In genomic region chr12:75893758-75894157, GRCh38 we compare ENCODE assay signal across 29 cellular contexts.
"Had no signal": no experiment of that assay in that cellular context is flagged by ENCODE, and none has a peak within 500 bp of the region (broad histone marks: within the 10 kb centered on the region; RNA-seq: fewer than 3 reads in every experiment).

No MANE protein-coding gene starts in this region.

- FAIRE-seq: islet of Langerhans, kidney, urothelium cell line had no signal

- ATAC-seq: left colon; left lung; lower lobe of right lung; natural killer cell; right lobe of liver; stimulated activated naive B cell treated with anti-CD40 and anti-IgM and Interleukin-4, amounts not matched to agents 10 μg/mL and 1 μg/mL and 100 μg/mL, for 72 hours; stimulated activated naive CD8-positive, alpha-beta T cell treated with anti-CD3 and anti-CD28 coated beads, Interleukin-15, Interleukin-2, amounts not matched to agents 100 U/mL and 50 U/mL, for 24 hours; upper lobe of right lung had no signal

- H3K9me3 ChIP-seq: left lung, lower lobe of right lung, neutrophil, ovary, right atrium auricular region, right lobe of liver, stomach, testis, thyroid gland, transverse colon, upper lobe of right lung had no signal

- H3K9ac ChIP-seq: neural progenitor cell had no signal

- H3K4me1 ChIP-seq: left lung, right atrium auricular region, right lobe of liver, testis, transverse colon, upper lobe of right lung had no signal

- H2AFZ ChIP-seq: neural progenitor cell had no signal

- H3K36me3 ChIP-seq: left lung, lower lobe of right lung, neural progenitor cell, neutrophil, ovary, right atrium auricular region, right lobe of liver, stomach, thyroid gland, transverse colon, upper lobe of right lung had no signal

- DNase-seq: hypothalamus; immature natural killer cell; kidney; left colon; left lung; lower lobe of right lung; mammary epithelial cell; naive B cell; natural killer cell; nephron progenitor cell; occipital lobe; ovary; right lobe of liver; stimulated activated CD4-positive, alpha-beta T cell treated with anti-CD3 and anti-CD28 coated beads, Interleukin-12 subunit alpha, Interleukin-12 subunit beta, amount 100 ng/mL, for 4 hours; stimulated activated CD4-positive, alpha-beta T cell treated with anti-CD3 and anti-CD28 coated beads, Interleukin-15, amount 100 ng/mL, for 24 hours; stimulated activated CD4-positive, alpha-beta T cell treated with anti-CD3 and anti-CD28 coated beads, Interleukin-2, amount 100 ng/mL, for 24 hours; stimulated activated CD4-positive, alpha-beta T cell treated with anti-CD3 and anti-CD28 coated beads, Interleukin-4, amount 100 ng/mL, for 1 hour; stimulated activated naive B cell treated with anti-CD40 and anti-IgM and Interleukin-4, amounts not matched to agents 10 μg/mL and 1 μg/mL and 100 μg/mL, for 72 hours; stimulated activated naive CD8-positive, alpha-beta T cell treated with anti-CD3 and anti-CD28 coated beads, Interleukin-15, Interleukin-2, amounts not matched to agents 100 U/mL and 50 U/mL, for 24 hours; stomach; testis; thyroid gland; transverse colon; upper lobe of right lung had no signal

- H3K4me3 ChIP-seq: left lung, lower lobe of right lung, neural progenitor cell, ovary, right atrium auricular region, right lobe of liver, stomach, testis, thyroid gland, transverse colon, upper lobe of right lung had no signal

- H3K27me3 ChIP-seq: left lung, neural progenitor cell, ovary, right atrium auricular region, right lobe of liver, stomach, testis, thyroid gland, transverse colon, upper lobe of right lung had no signal

- H3K4me2 ChIP-seq: neural progenitor cell had no signal

- H3K27ac ChIP-seq: left lung, lower lobe of right lung, neural progenitor cell, neutrophil, ovary, right atrium auricular region, right lobe of liver, stomach, testis, thyroid gland, transverse colon, upper lobe of right lung had no signal
